16 cellular contexts compared by ENCODE assay signal in the genomic region with DNA sequence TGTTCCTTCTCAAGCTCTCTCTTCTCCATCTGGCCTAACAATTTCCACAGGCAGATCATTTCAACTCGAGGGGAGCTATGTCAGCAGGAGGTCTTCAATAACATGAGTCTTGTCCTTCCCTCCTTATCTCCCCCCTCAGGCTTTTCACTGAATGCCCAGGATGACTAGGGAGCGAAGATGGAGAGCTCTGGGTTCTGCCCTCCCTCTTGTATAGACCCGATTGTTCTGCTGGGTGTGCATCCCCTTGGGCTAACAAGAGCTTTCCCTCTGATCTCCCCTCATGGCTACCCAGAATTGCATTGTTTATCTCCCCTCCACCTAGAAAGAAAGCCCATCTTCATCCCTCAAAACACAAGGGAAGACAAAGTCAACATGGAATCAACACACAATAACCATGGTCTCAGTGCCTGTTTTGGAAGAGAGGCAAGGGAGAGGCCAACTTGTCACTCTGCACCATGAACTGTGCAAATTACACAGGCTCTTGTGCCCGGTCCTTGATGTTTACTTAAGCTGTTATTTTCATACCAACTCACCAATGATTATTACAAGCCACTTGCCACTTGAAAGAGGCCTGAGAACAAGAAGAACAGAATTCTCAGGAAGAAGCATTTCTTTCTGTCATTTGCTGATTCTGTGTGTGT.
DNase-seq lines count a peak whose midpoint lies in the region; ATAC-seq, FAIRE-seq and TF ChIP-seq lines count a peak whose summit lies in the region.
"Had no signal": no experiment of that assay in that cellular context is flagged by ENCODE, and none has a peak within 500 bp of the region (broad histone marks: within the 10 kb centered on the region; RNA-seq: fewer than 3 reads in every experiment).

No MANE protein-coding gene starts in this region.

- H3K27ac ChIP-seq in HUES64 (ENCODE audit: low read depth, low read length) (peak overlapping the region; percentile 49; the same call in 1 of the 2 replicates), esophagus squamous epithelium (peak overlapping the region in 3 of 4 donors; percentile 17 to 64 (median 50)), small intestine (ENCODE audit: low read depth in 1 of 2, low read length in 1 of 2) (peak overlapping the region in 1 of 2 donors; percentile 30)
- H3K27ac ChIP-seq: BLaER1 treated with 17β-estradiol and CSF1 and Interleukin-3, amounts not matched to agents 10 nM and 100 nM; right atrium auricular region had no signal

- H3K36me3 ChIP-seq in HUES64 (ENCODE audit: insufficient read depth, low read length) (no peaks in the 10 kb centered on the region), esophagus squamous epithelium (no peaks in the 10 kb centered on the region), small intestine (ENCODE audit: control insufficient read depth in 2 of 2, insufficient read depth in 2 of 2, low read length in 2 of 2) (no peaks in the 10 kb centered on the region)
- H3K36me3 ChIP-seq: right atrium auricular region had no signal

- ATAC-seq in HG03571 (IDR thresholded peaks at IDR 0.05; ENCODE audit: unreplicated experiment): no peak
- ATAC-seq: activated CD8-positive, alpha-beta T cell treated with anti-CD3 and anti-CD28 coated beads for 36 hours; effector memory CD8-positive, alpha-beta T cell had no signal

- DNase-seq in NCI-H345 treated with DMSO at 0.1 percent for 48 hours (lab: John Stamatoyannopoulos, UW; ENCODE audit: unreplicated experiment): peak; percentile 41
- no peak for DNase-seq in esophagus squamous epithelium (lab: John Stamatoyannopoulos, UW)
- peak; percentile 28 for DNase-seq in small intestine
- DNase-seq in activated CD4-positive, alpha-beta T cell treated with anti-CD3 and anti-CD28 coated beads, Interleukin-2, amount 50 U/mL, for 1 hour: no peak
- no peak for DNase-seq in COLO668 (lab: John Stamatoyannopoulos, UW; ENCODE audit: unreplicated experiment)
- DNase-seq: activated CD8-positive, alpha-beta T cell treated with anti-CD3 and anti-CD28 coated beads for 36 hours; activated gamma-delta T cell; effector memory CD8-positive, alpha-beta T cell; foreskin melanocyte; NCI-H1930; T-helper 2 cell had no signal

- H3K4me1 ChIP-seq in HUES64 (ENCODE audit: insufficient read depth, low read length) (peaks cover 39% of the 10 kb centered on the region), esophagus squamous epithelium (peaks cover 7 to 71% (median 26%) of the 10 kb centered on the region in 3 donors), small intestine (ENCODE audit: control insufficient read depth in 2 of 2, insufficient read depth in 1 of 2, low read depth in 1 of 2, low read length in 1 of 2) (peaks cover 0 to 3% of the 10 kb centered on the region in 2 donors)

- intact Hi-C loops in esophagus squamous epithelium (cut with DNase I): loop anchor here (5.0 kb wide), 2 partner anchors 347 to 452 kb away; no protein-coding TSS in a partner anchor

- H3K9me3 ChIP-seq in HUES64 (ENCODE audit: insufficient read depth, low read depth, low read length): no peaks in the 10 kb centered on the region
- H3K9me3 ChIP-seq in esophagus squamous epithelium: no peaks in the 10 kb centered on the region
- H3K9me3 ChIP-seq in small intestine (ENCODE audit: control insufficient read depth, low read depth): no peaks in the 10 kb centered on the region
- H3K9me3 ChIP-seq: BLaER1 treated with 17β-estradiol and CSF1 and Interleukin-3, amounts not matched to agents 10 nM and 100 nM; right atrium auricular region had no signal

- no peak for TF ChIP-seq CTCF in esophagus squamous epithelium (IDR thresholded peaks at IDR 0.05)

- FAIRE-seq in small intestine (lab: Jason Lieb, UNC): no peak
- FAIRE-seq: keratinocyte had no signal

- TF ChIP-seq POLR2A in esophagus squamous epithelium (IDR thresholded peaks at IDR 0.05): no peak

- H3K27me3 ChIP-seq in HUES64 (ENCODE audit: insufficient read depth, low read length) (no peaks in the 10 kb centered on the region), esophagus squamous epithelium (no peaks in the 10 kb centered on the region), small intestine (ENCODE audit: control insufficient read depth in 2 of 2, insufficient read depth in 2 of 2, low read length in 2 of 2) (no peaks in the 10 kb centered on the region)
- H3K27me3 ChIP-seq: BLaER1 treated with 17β-estradiol and CSF1 and Interleukin-3, amounts not matched to agents 10 nM and 100 nM; right atrium auricular region had no signal

- WGBS in HUES64: 33% methylated on average over 4 of the region's 4 CpGs
- 67 to 68% methylated on average over 3 to 4 of the region's 4 CpGs for WGBS in esophagus squamous epithelium, 2 donors
- WGBS in small intestine, 3 donors: 65 to 67% (median 67%) methylated on average over 4 of the region's 4 CpGs

- H3K4me3 ChIP-seq in HUES64 (ENCODE audit: low read length) (no peak overlapping the region), esophagus squamous epithelium (no peak overlapping the region), small intestine (ENCODE audit: low read depth in 1 of 2, low read length in 2 of 2) (no peak overlapping the region)
- H3K4me3 ChIP-seq: BLaER1 treated with 17β-estradiol and CSF1 and Interleukin-3, amounts not matched to agents 10 nM and 100 nM; right atrium auricular region had no signal

- no peak overlapping the region for H3K9ac ChIP-seq in HUES64 (ENCODE audit: low read depth, low read length)

Comparison
In these comparisons a context has a peak if more than half of its experiments do, and no peak if none do; other contexts are left out.
1. DNase-seq: peak in NCI-H345 treated with DMSO at 0.1 percent for 48 hours (single experiment) and small intestine (single experiment); none in esophagus squamous epithelium (single experiment), activated CD4-positive, alpha-beta T cell treated with anti-CD3 and anti-CD28 coated beads, Interleukin-2, amount 50 U/mL, for 1 hour (single experiment) and COLO668 (single experiment).